32 cellular contexts compared by ENCODE assay signal in genomic region chr6:1579096-1579495, GRCh38. TPM values are rescaled to one million over a fixed set of nuclear protein-coding genes. Genes with fewer than 3 reads are reported as not detected.
"Had no signal": no experiment of that assay in that cellular context is flagged by ENCODE, and none has a peak within 500 bp of the region (broad histone marks: within the 10 kb centered on the region; RNA-seq: fewer than 3 reads in every experiment).

No MANE protein-coding gene starts in this region.

- H3K27me3 ChIP-seq: ascending aorta, MG63 had no signal

- DNase-seq: activated CD4-positive, alpha-beta T cell treated with anti-CD3 and anti-CD28 coated beads for 36 hours; activated CD4-positive, alpha-beta T cell treated with anti-CD3 and anti-CD28 coated beads, Interleukin-2, amount 10 ng/mL, durations not matched to agents 7 days and 5 days; activated CD4-positive, alpha-beta T cell treated with anti-CD3 and anti-CD28 coated beads, Interleukin-2, amount 50 U/mL, for 48 hours; activated CD8-positive, alpha-beta T cell treated with anti-CD3 and anti-CD28 coated beads, Interleukin-2, amount 10 ng/mL, durations not matched to agents 7 days and 5 days; activated gamma-delta T cell; activated naive CD4-positive, alpha-beta T cell treated with Interleukin-2 at 50 U/mL for 16 hours; activated naive CD8-positive, alpha-beta T cell treated with anti-CD3 and anti-CD28 coated beads, Interleukin-2, amount 10 ng/mL, durations not matched to agents 7 days and 5 days; activated T-cell treated with anti-CD3 and anti-CD28 coated beads, Interleukin-2, amount 50 U/mL, for 24 hours; amygdala; Karpas-422; KBM-7; MG63; NCI-H1048; NCI-H1105 treated with DMSO at 0.1 percent for 48 hours; NCI-H1436; NCI-H1694; NCI-H1930; NCI-H2081 treated with DMSO at 0.1 percent for 48 hours; NCI-H345; NCI-H526; NCI-H748 treated with DMSO at 0.1 percent for 48 hours; NK-92 treated with Interleukin-12 subunit alpha and Interleukin-12 subunit beta, amount 100 ng/mL, for 24 hours; PC-3; Right ventricle myocardium superior had no signal

- H3K27ac Mint-ChIP-seq: activated CD4-positive, alpha-beta T cell treated with anti-CD3 and anti-CD28 coated beads for 36 hours; activated CD4-positive, alpha-beta T cell treated with anti-CD3 and anti-CD28 coated beads, Interleukin-2, amount 10 ng/mL, durations not matched to agents 7 days and 5 days; activated CD8-positive, alpha-beta T cell treated with anti-CD3 and anti-CD28 coated beads, Interleukin-2, amount 10 ng/mL, durations not matched to agents 7 days and 5 days; activated naive CD4-positive, alpha-beta T cell treated with anti-CD3 and anti-CD28 coated beads, Interleukin-2, amount 50 U/mL, for 24 hours; activated naive CD8-positive, alpha-beta T cell treated with anti-CD3 and anti-CD28 coated beads, Interleukin-2, amount 10 ng/mL, durations not matched to agents 7 days and 5 days; activated T-cell treated with anti-CD3 and anti-CD28 coated beads, Interleukin-2, amount 50 U/mL, for 24 hours; activated T-helper 2 cell treated with anti-CD3 and anti-CD28 coated beads, Interferon-gamma antibody, Interleukin-2, Interleukin-4, amounts not matched to agents 10 μg/mL and 5 μg/mL and 100 μg/mL, durations not matched to agents 14 hours and 24 hours and 36 hours; T-helper 1 cell treated with Interleukin-12 subunit alpha and Interleukin-12 subunit beta and Interleukin-4 antibody, amounts not matched to agents 30 μg/mL and 1 μg/mL, for 36 hours; T-helper 2 cell treated with Interferon-gamma antibody and Interleukin-4, amounts not matched to agents 5 μg/mL and 100 μg/mL, for 36 hours; WTC11 had no signal

- H3K36me3 Mint-ChIP-seq: activated naive CD4-positive, alpha-beta T cell treated with anti-CD3 and anti-CD28 coated beads, Interleukin-2, amount 50 U/mL, for 24 hours; activated naive CD8-positive, alpha-beta T cell treated with anti-CD3 and anti-CD28 coated beads, Interleukin-2, amount 10 ng/mL, durations not matched to agents 7 days and 5 days; WTC11 had no signal

- H3K4me3 ChIP-seq: ascending aorta, MG63, SK-N-MC had no signal

- H3K36me3 ChIP-seq: ascending aorta, MG63 had no signal

- ATAC-seq: activated CD4-positive, alpha-beta T cell treated with anti-CD3 and anti-CD28 coated beads for 36 hours; activated CD4-positive, CD25-positive, alpha-beta regulatory T cell treated with anti-CD3 and anti-CD28 coated beads, Interleukin-2, amount 50 U/mL, for 24 hours; activated CD8-positive, alpha-beta T cell treated with anti-CD3 and anti-CD28 coated beads, Interleukin-2, amount 10 ng/mL, durations not matched to agents 7 days and 5 days; PC-3; WTC11 had no signal

- H3K27me3 Mint-ChIP-seq: activated naive CD4-positive, alpha-beta T cell treated with anti-CD3 and anti-CD28 coated beads, Interleukin-2, amount 50 U/mL, for 24 hours had no signal

- H3K9me3 Mint-ChIP-seq: activated CD4-positive, alpha-beta T cell treated with anti-CD3 and anti-CD28 coated beads, Interleukin-2, amount 10 ng/mL, durations not matched to agents 7 days and 5 days; activated naive CD4-positive, alpha-beta T cell treated with anti-CD3 and anti-CD28 coated beads, Interleukin-2, amount 50 U/mL, for 24 hours; activated naive CD8-positive, alpha-beta T cell treated with anti-CD3 and anti-CD28 coated beads, Interleukin-2, amount 10 ng/mL, durations not matched to agents 7 days and 5 days; activated T-cell treated with anti-CD3 and anti-CD28 coated beads, Interleukin-2, amount 50 U/mL, for 24 hours; activated T-helper 2 cell treated with anti-CD3 and anti-CD28 coated beads, Interferon-gamma antibody, Interleukin-2, Interleukin-4, amounts not matched to agents 10 μg/mL and 5 μg/mL and 100 μg/mL, durations not matched to agents 14 hours and 24 hours and 36 hours; T-helper 1 cell treated with Interleukin-12 subunit alpha and Interleukin-12 subunit beta and Interleukin-4 antibody, amounts not matched to agents 30 μg/mL and 1 μg/mL, for 36 hours; T-helper 2 cell treated with Interferon-gamma antibody and Interleukin-4, amounts not matched to agents 5 μg/mL and 100 μg/mL, for 36 hours had no signal

- H3K4me3 Mint-ChIP-seq: activated CD4-positive, alpha-beta T cell treated with anti-CD3 and anti-CD28 coated beads for 36 hours; activated CD4-positive, alpha-beta T cell treated with anti-CD3 and anti-CD28 coated beads, Interleukin-2, amount 10 ng/mL, durations not matched to agents 7 days and 5 days; activated CD8-positive, alpha-beta T cell treated with anti-CD3 and anti-CD28 coated beads, Interleukin-2, amount 10 ng/mL, durations not matched to agents 7 days and 5 days; activated naive CD4-positive, alpha-beta T cell treated with anti-CD3 and anti-CD28 coated beads, Interleukin-2, amount 50 U/mL, for 24 hours; activated naive CD8-positive, alpha-beta T cell treated with anti-CD3 and anti-CD28 coated beads, Interleukin-2, amount 10 ng/mL, durations not matched to agents 7 days and 5 days; activated T-cell treated with anti-CD3 and anti-CD28 coated beads, Interleukin-2, amount 50 U/mL, for 24 hours; T-helper 1 cell treated with Interleukin-12 subunit alpha and Interleukin-12 subunit beta and Interleukin-4 antibody, amounts not matched to agents 30 μg/mL and 1 μg/mL, for 36 hours; T-helper 2 cell treated with Interferon-gamma antibody and Interleukin-4, amounts not matched to agents 5 μg/mL and 100 μg/mL, for 36 hours; WTC11 had no signal

- H3K27ac ChIP-seq: ascending aorta, SK-N-MC had no signal

- H3K4me1 Mint-ChIP-seq: activated CD4-positive, alpha-beta T cell treated with anti-CD3 and anti-CD28 coated beads for 36 hours; activated CD4-positive, alpha-beta T cell treated with anti-CD3 and anti-CD28 coated beads, Interleukin-2, amount 10 ng/mL, durations not matched to agents 7 days and 5 days; activated naive CD4-positive, alpha-beta T cell treated with anti-CD3 and anti-CD28 coated beads, Interleukin-2, amount 50 U/mL, for 24 hours; activated naive CD8-positive, alpha-beta T cell treated with anti-CD3 and anti-CD28 coated beads, Interleukin-2, amount 10 ng/mL, durations not matched to agents 7 days and 5 days had no signal

- H3K9me3 ChIP-seq: ascending aorta, MG63 had no signal

RNA-seq across cellular contexts. Expression of gene FOXC1, which starts 30.6 kb away (rescaled TPM):
- total RNA-seq: activated CD4-positive, alpha-beta T cell treated with anti-CD3 and anti-CD28 coated beads, Interleukin-2, amount 10 ng/mL, durations not matched to agents 7 days and 5 days; activated CD8-positive, alpha-beta T cell treated with anti-CD3 and anti-CD28 coated beads, Interleukin-2, amount 10 ng/mL, durations not matched to agents 7 days and 5 days; activated naive CD8-positive, alpha-beta T cell treated with anti-CD3 and anti-CD28 coated beads, Interleukin-2, amount 10 ng/mL, durations not matched to agents 7 days and 5 days had no signal
